1 cellular context compared by ENCODE assay signal in genomic region chr1:234261545-234261944, GRCh38.
TF ChIP-seq lines count a peak whose summit lies in the region.

No MANE protein-coding gene starts in this region.

TF ChIP-seq in K562, 482 proteins besides CTCF, POLR2A, EP300 and RAD21 (continued from another document):
- TF ChIP-seq FOXA1 (IDR thresholded peaks at IDR 0.05; ENCODE audit: borderline replicate concordance) (no peak), ARID3B (CRISPR knock-in tag; IDR thresholded peaks at IDR 0.05; ENCODE audit: borderline replicate concordance) (no peak), SMARCC2 (IDR thresholded peaks at IDR 0.05; ENCODE audit: low read depth) (no peak), PRPF4 (IDR thresholded peaks at IDR 0.05; ENCODE audit: insufficient read depth, low read depth, low read length, poor library complexity, severe bottlenecking) (no peak), E2F5 (CRISPR knock-in tag; IDR thresholded peaks at IDR 0.05) (no peak), PTTG1 (tag; IDR thresholded peaks at IDR 0.05; ENCODE audit: low read depth) (0 out of 2 replicates have a peak, but pooled peaks have one; percentile 19), RBM25 (IDR thresholded peaks at IDR 0.05; ENCODE audit: low read depth, low read length, severe bottlenecking) (no peak)
- TF ChIP-seq, protein P1, sequence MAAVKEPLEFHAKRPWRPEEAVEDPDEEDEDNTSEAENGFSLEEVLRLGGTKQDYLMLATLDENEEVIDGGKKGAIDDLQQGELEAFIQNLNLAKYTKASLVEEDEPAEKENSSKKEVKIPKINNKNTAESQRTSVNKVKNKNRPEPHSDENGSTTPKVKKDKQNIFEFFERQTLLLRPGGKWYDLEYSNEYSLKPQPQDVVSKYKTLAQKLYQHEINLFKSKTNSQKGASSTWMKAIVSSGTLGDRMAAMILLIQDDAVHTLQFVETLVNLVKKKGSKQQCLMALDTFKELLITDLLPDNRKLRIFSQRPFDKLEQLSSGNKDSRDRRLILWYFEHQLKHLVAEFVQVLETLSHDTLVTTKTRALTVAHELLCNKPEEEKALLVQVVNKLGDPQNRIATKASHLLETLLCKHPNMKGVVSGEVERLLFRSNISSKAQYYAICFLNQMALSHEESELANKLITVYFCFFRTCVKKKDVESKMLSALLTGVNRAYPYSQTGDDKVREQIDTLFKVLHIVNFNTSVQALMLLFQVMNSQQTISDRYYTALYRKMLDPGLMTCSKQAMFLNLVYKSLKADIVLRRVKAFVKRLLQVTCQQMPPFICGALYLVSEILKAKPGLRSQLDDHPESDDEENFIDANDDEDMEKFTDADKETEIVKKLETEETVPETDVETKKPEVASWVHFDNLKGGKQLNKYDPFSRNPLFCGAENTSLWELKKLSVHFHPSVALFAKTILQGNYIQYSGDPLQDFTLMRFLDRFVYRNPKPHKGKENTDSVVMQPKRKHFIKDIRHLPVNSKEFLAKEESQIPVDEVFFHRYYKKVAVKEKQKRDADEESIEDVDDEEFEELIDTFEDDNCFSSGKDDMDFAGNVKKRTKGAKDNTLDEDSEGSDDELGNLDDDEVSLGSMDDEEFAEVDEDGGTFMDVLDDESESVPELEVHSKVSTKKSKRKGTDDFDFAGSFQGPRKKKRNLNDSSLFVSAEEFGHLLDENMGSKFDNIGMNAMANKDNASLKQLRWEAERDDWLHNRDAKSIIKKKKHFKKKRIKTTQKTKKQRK (IDR thresholded peaks at IDR 0.05; ENCODE audit: borderline replicate concordance, low read depth, low read length) = no peak
